8 cellular contexts compared by ENCODE assay signal in genomic region chr3:114624676-114625181, GRCh38.
DNase-seq lines count a peak whose midpoint lies in the region; ATAC-seq, FAIRE-seq and TF ChIP-seq lines count a peak whose summit lies in the region.

No MANE protein-coding gene starts in this region.

- peak overlapping the region; percentile 97 for H3K27ac Mint-ChIP-seq in nephron progenitor cell
- H3K27ac Mint-ChIP-seq in natural killer cell: no peak overlapping the region

- peaks cover 4% of the 10 kb centered on the region for H3K27me3 Mint-ChIP-seq in nephron progenitor cell (ENCODE audit: low read depth, poor library complexity)
- H3K27me3 Mint-ChIP-seq in natural killer cell (ENCODE audit: low read depth in 2 of 2): no peaks in the 10 kb centered on the region

- TF ChIP-seq CTCF in nephron progenitor cell (IDR thresholded peaks at IDR 0.05) (no peak), natural killer cell (IDR thresholded peaks at IDR 0.05) (no peak)

- TF ChIP-seq POLR2A in H54 (IDR thresholded peaks at IDR 0.05; ENCODE audit: low read depth, low read length): peak; percentile 61

- intact Hi-C loops in natural killer cell (cut with micrococcal nuclease): no loop called here

- no peaks in the 10 kb centered on the region for H3K9me3 Mint-ChIP-seq in nephron progenitor cell
- H3K9me3 Mint-ChIP-seq in natural killer cell: no peaks in the 10 kb centered on the region

- ATAC-seq in HG03439 (IDR thresholded peaks at IDR 0.05; ENCODE audit: unreplicated experiment) (no peak), natural killer cell (no peak)

- DNase-seq in H54 (ENCODE audit: insufficient read length, low spot score) (peak; percentile 55), T1000 (lab: John Stamatoyannopoulos, UW) (peak; percentile 71), fibroblast of the conjunctiva (ENCODE audit: low read depth) (peak; percentile 98), nephron progenitor cell (peak; percentile 6), GDM1 (lab: John Stamatoyannopoulos, UW) (no peak), natural killer cell (no peak)
- DNase-seq in stimulated activated naive CD4-positive, alpha-beta T cell treated with Interleukin-2 at 50 U/mL for 16 hours (lab: John Stamatoyannopoulos, UW): no peak

- H3K4me1 Mint-ChIP-seq in nephron progenitor cell: peaks cover 60% of the 10 kb centered on the region
- H3K4me1 Mint-ChIP-seq in natural killer cell: peaks cover 14 to 16% of the 10 kb centered on the region in 2 donors

- peak overlapping the region; percentile 14 for H3K4me3 Mint-ChIP-seq in nephron progenitor cell
- H3K4me3 Mint-ChIP-seq in natural killer cell: no peak overlapping the region

- FAIRE-seq in H54 (lab: Jason Lieb, UNC): peak; percentile 100

- H3K36me3 Mint-ChIP-seq in nephron progenitor cell (ENCODE audit: low read depth): no peaks in the 10 kb centered on the region
- H3K36me3 Mint-ChIP-seq in natural killer cell: no peaks in the 10 kb centered on the region

Comparison
In these comparisons a context has a peak if more than half of its experiments do, and no peak if none do; other contexts are left out.
1. DNase-seq: peak in H54 (single experiment), T1000 (single experiment), fibroblast of the conjunctiva (single experiment) and nephron progenitor cell (single experiment); none in GDM1 (single experiment), natural killer cell (single experiment) and stimulated activated naive CD4-positive, alpha-beta T cell treated with Interleukin-2 at 50 U/mL for 16 hours (single experiment).